In the genomic region with DNA sequence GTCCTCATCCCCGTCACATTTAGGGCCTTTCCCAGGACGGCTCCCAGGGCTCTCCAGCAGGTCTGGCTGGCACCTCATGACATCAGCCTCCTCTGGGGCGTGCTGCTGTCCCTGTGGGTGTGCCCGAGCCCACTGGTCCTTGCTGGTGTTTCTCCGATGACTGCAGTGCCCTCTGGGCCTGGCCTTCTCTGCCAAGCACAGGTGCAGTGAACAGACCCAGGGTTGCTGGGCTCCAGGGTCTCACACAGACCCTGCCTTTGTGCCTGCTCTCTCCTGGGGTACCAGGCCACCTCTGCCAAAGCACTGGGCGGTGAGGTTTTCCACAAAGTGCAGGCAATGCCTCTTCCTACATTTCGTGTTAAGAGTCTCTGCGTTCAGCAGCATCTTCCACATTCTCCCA, we compare ENCODE assay signal across 25 cellular contexts.
"Had no signal": no experiment of that assay in that cellular context is flagged by ENCODE, and none has a peak within 500 bp of the region (broad histone marks: within the 10 kb centered on the region; RNA-seq: fewer than 3 reads in every experiment).

No MANE protein-coding gene starts in this region.

- H3K27ac Mint-ChIP-seq: IgD-negative memory B cell had no signal

- H3K4me1 Mint-ChIP-seq: IgD-negative memory B cell had no signal

- H3K4me3 ChIP-seq: K562, SJSA1, SK-N-MC had no signal

- H3K36me3 Mint-ChIP-seq: IgD-negative memory B cell had no signal

- H3K9ac ChIP-seq: KMS-11 had no signal

- H3K27me3 ChIP-seq: SJSA1 had no signal

- H3K9me3 ChIP-seq: SJSA1 had no signal

- ATAC-seq: K562 had no signal

- H3K4me2 ChIP-seq: KMS-11 had no signal

- H3K27ac ChIP-seq: HL-60, KMS-11, SJSA1, SK-N-MC had no signal

- H3K36me3 ChIP-seq: SJSA1 had no signal

- DNase-seq: Kasumi-1, MM.1S, NCI-H1092 treated with DMSO at 0.1 percent for 48 hours, NCI-H1436, NCI-H187, NCI-H2029, NCI-H2081 treated with DMSO at 0.1 percent for 48 hours, NCI-H2171, NCI-H226, NCI-H446, NCI-H510A, NCI-H524 treated with DMSO at 0.1 percent for 48 hours, NCI-H69, NCI-H774, Right ventricle myocardium superior, RPMI8226, SIG-M5 had no signal

- H3K4me3 Mint-ChIP-seq: IgD-negative memory B cell had no signal

- FAIRE-seq: HTR-8/SVneo, K562, RCC 7860 had no signal
